9 cellular contexts compared by ENCODE assay signal in genomic region chr1:226734611-226735153, GRCh38.
DNase-seq lines count a peak whose midpoint lies in the region; ATAC-seq and FAIRE-seq lines count a peak whose summit lies in the region.
"Had no signal": no experiment of that assay in that cellular context is flagged by ENCODE, and none has a peak within 500 bp of the region (broad histone marks: within the 10 kb centered on the region; RNA-seq: fewer than 3 reads in every experiment).

No MANE protein-coding gene starts in this region.

- H3K9me3 ChIP-seq in BLaER1: no peaks in the 10 kb centered on the region

- peak overlapping the region; percentile 99 for H3K4me2 ChIP-seq in BLaER1

- no peak for ATAC-seq in central memory CD8-positive, alpha-beta T cell (replicated peaks; ENCODE audit: extremely low read depth, poor library complexity, severe bottlenecking)
- ATAC-seq in HG02763 (IDR thresholded peaks at IDR 0.05; ENCODE audit: unreplicated experiment): no peak
- no peak for ATAC-seq in GM18517 (IDR thresholded peaks at IDR 0.05; ENCODE audit: unreplicated experiment)

- peaks cover 74% of the 10 kb centered on the region for H3K4me1 ChIP-seq in BLaER1

- peak overlapping the region; percentile 54; the same call in 1 of the 2 replicates for H3K9ac ChIP-seq in BLaER1

- H3K27ac ChIP-seq in BLaER1: no peak overlapping the region

- peaks cover 72% of the 10 kb centered on the region for H3K36me3 Mint-ChIP-seq in central memory CD8-positive, alpha-beta T cell (ENCODE audit: insufficient read depth)

- H3K27ac Mint-ChIP-seq in central memory CD8-positive, alpha-beta T cell (ENCODE audit: low read depth): peak overlapping the region; percentile 94

- H3K9me3 Mint-ChIP-seq in central memory CD8-positive, alpha-beta T cell: no peaks in the 10 kb centered on the region

- H4K20me1 ChIP-seq in BLaER1: peaks cover 78% of the 10 kb centered on the region

- peak overlapping the region; percentile 96 for H3K4me3 Mint-ChIP-seq in central memory CD8-positive, alpha-beta T cell

- H3K36me3 ChIP-seq in BLaER1: peaks cover 54% of the 10 kb centered on the region

- no peaks in the 10 kb centered on the region for H3K27me3 ChIP-seq in BLaER1

- peak; percentile 62 for FAIRE-seq in GM19239 (lab: Jason Lieb, UNC)

- DNase-seq in GM19239 (ENCODE audit: insufficient read length, low spot score) (no peak), pons (ENCODE audit: low spot score) (peak; percentile 25), NK-92 (lab: John Stamatoyannopoulos, UW; ENCODE audit: unreplicated experiment) (no peak)
- DNase-seq in central memory CD8-positive, alpha-beta T cell (ENCODE audit: low spot score in 2 of 2): no peak
- no peak for DNase-seq in activated CD4-positive, alpha-beta T cell treated with anti-CD3 and anti-CD28 coated beads for 48 hours
- DNase-seq: mammary epithelial cell had no signal

- peak overlapping the region; percentile 50; the same call in 1 of the 2 replicates for H3K4me3 ChIP-seq in BLaER1

- peaks cover 67% of the 10 kb centered on the region for H3K4me1 Mint-ChIP-seq in central memory CD8-positive, alpha-beta T cell

- H3K27me3 Mint-ChIP-seq in central memory CD8-positive, alpha-beta T cell: no peaks in the 10 kb centered on the region
